Comparison of ENCODE assay signal across 1 cellular context in the genomic region with DNA sequence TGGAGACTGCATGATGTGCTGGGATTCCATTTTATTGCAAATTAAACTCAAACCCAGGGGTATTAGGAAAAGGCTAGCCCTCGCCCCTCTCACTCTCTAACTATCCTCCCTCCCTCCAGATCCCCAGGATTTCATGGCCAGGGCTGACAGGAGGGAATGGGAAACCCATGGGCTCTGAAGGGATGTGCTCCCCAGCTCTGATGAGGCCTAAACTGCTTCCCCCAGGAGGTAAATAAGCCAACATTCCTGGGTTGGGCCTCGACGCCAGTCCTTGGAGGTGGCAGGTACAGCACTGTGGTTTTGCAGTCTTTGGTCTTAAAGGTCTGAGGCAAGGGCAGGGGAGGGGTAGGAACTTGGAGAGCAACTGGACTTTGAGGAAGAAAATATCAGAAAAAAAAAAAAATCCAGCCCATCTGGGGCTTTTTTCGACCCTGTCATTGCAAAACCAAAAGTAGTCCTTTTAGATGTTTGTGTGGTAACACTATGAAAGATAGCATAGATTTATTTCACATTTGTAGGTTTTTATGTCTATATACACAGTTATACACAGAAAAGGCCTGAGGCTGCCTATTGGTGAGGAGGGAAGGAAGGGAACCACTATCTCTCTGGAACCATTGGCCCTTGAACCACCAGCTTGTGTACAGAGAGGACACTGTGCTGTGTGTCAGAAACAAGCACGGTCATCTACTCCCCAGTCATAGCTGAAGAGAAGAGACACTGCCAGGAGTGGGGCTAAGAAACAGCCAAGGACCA.
TF ChIP-seq lines count a peak whose summit lies in the region.

No MANE protein-coding gene starts in this region.

TF ChIP-seq in GM12878, 131 proteins besides CTCF, POLR2A, EP300 and RAD21:
- no peak for TF ChIP-seq MYB (IDR thresholded peaks at IDR 0.05; ENCODE audit: borderline replicate concordance, low read depth, low read length)
- TF ChIP-seq NKRF (conservative IDR thresholded peaks at IDR 0.05), result no peak
- no peak for TF ChIP-seq HSF1 (IDR thresholded peaks at IDR 0.05; ENCODE audit: low read depth, low read length)
- peak; percentile 60 for TF ChIP-seq ZNF384 (IDR thresholded peaks at IDR 0.05; ENCODE audit: borderline replicate concordance, low read depth, low read length)
- peak; percentile 56 for TF ChIP-seq RUNX3 (IDR thresholded peaks at IDR 0.05; ENCODE audit: low read length)
- no peak for TF ChIP-seq STAT1 (conservative IDR thresholded peaks at IDR 0.05)
- TF ChIP-seq STAT3 (IDR thresholded peaks at IDR 0.05; ENCODE audit: low read depth, low read length), result no peak
- TF ChIP-seq PAX8 (IDR thresholded peaks at IDR 0.05), result no peak
- TF ChIP-seq MEF2A (IDR thresholded peaks at IDR 0.05; ENCODE audit: insufficient read depth, low read depth, low read length), result no peak
- peak; percentile 78 for TF ChIP-seq JUNB (IDR thresholded peaks at IDR 0.05)
- no peak for TF ChIP-seq TBL1XR1 (IDR thresholded peaks at IDR 0.05; ENCODE audit: low read depth, low read length)
- TF ChIP-seq RELB (IDR thresholded peaks at IDR 0.05; ENCODE audit: low read depth), result no peak
